Comparison of ENCODE assay signal across 15 cellular contexts in genomic region chr17:80706454-80706853, GRCh38.
A peak's percentile ranks its signal among the peaks of the same experiment; 100 is the strongest.
DNase-seq lines count a peak whose midpoint lies in the region; ATAC-seq and TF ChIP-seq lines count a peak whose summit lies in the region.
"Had no signal": no experiment of that assay in that cellular context is flagged by ENCODE, and none has a peak within 500 bp of the region (broad histone marks: within the 10 kb centered on the region; RNA-seq: fewer than 3 reads in every experiment).

No MANE protein-coding gene starts in this region.

- H3K36me3 Mint-ChIP-seq in CD8-positive, alpha-beta T cell, result peaks cover 28% of the 10 kb centered on the region

- peak overlapping the region; percentile 75 for H3K27ac Mint-ChIP-seq in CD8-positive, alpha-beta T cell
- H3K27ac Mint-ChIP-seq: activated B cell treated with CpG ODN at 0.5 μM for 24 hours; activated naive CD8-positive, alpha-beta T cell treated with anti-CD3 and anti-CD28 coated beads, Interleukin-2, amount 10 ng/mL, durations not matched to agents 7 days and 5 days had no signal

- BruUV-seq in Panc1 (replicated peaks; lab: Mats Ljungman, UMichigan), result no TSS peak

- peaks cover 73% of the 10 kb centered on the region for H3K4me1 Mint-ChIP-seq in CD8-positive, alpha-beta T cell (ENCODE audit: low read depth)

- no peak overlapping the region for H3K4me3 Mint-ChIP-seq in CD8-positive, alpha-beta T cell
- H3K4me3 Mint-ChIP-seq: activated B cell treated with CpG ODN at 0.5 μM for 24 hours; activated naive CD8-positive, alpha-beta T cell treated with anti-CD3 and anti-CD28 coated beads, Interleukin-2, amount 10 ng/mL, durations not matched to agents 7 days and 5 days had no signal

- DNase-seq in CD8-positive, alpha-beta T cell, result no peak
- no peak for DNase-seq in Panc1 (ENCODE audit: low read depth, low spot score)
- peak; percentile 44 for DNase-seq in foreskin melanocyte
- no peak for DNase-seq in MV-4-11 (lab: John Stamatoyannopoulos, UW)
- no peak for DNase-seq in effector CD8-positive, alpha-beta T cell (lab: John Stamatoyannopoulos, UW)
- DNase-seq in RKO (ENCODE audit: low spot score), result no peak
- DNase-seq: activated B cell treated with CpG ODN at 0.5 μM for 24 hours; activated naive CD8-positive, alpha-beta T cell treated with anti-CD3 and anti-CD28 coated beads, Interleukin-2, amount 10 ng/mL, durations not matched to agents 7 days and 5 days; KBM-7; NCI-H1694; OCI-M1 had no signal

- CTCF ChIA-PET in CD8-positive, alpha-beta T cell (lab: Charles Lee), result interaction anchor here (1.0 kb wide), 1 partner anchor 32 kb away, joined by 4 read pairs; no protein-coding TSS in a partner anchor
- CTCF ChIA-PET in Panc1 (lab: Charles Lee), result no interaction called here

- peak overlapping the region; percentile 35; the same call in 1 of the 2 replicates for H3K27ac ChIP-seq in 22Rv1
- H3K27ac ChIP-seq in CD8-positive, alpha-beta T cell (ENCODE audit: low read depth, low read length), result no peak overlapping the region
- H3K27ac ChIP-seq in Panc1 (ENCODE audit: low read length), result 0 out of 2 replicates have a peak overlapping the region, but pooled peaks have one; percentile 24
- H3K27ac ChIP-seq: BLaER1 treated with 17β-estradiol and CSF1 and Interleukin-3, amounts not matched to agents 10 nM and 100 nM; parathyroid adenoma had no signal

- POLR2A ChIA-PET in CD8-positive, alpha-beta T cell (lab: Charles Lee), result interaction anchor here (1.0 kb wide), 1 partner anchor 62 kb away, joined by 3 read pairs; no protein-coding TSS in a partner anchor
- POLR2A ChIA-PET in Panc1 (lab: Charles Lee), result no interaction called here

- peaks cover 8% of the 10 kb centered on the region for H3K9me3 Mint-ChIP-seq in CD8-positive, alpha-beta T cell

- TF ChIP-seq CTCF in 22Rv1 (IDR thresholded peaks at IDR 0.05) (no peak), Panc1 (IDR thresholded peaks at IDR 0.05) (no peak)
- no peak for TF ChIP-seq CTCF in CD8-positive, alpha-beta T cell (IDR thresholded peaks at IDR 0.05)

- no peaks in the 10 kb centered on the region for H3K27me3 Mint-ChIP-seq in CD8-positive, alpha-beta T cell (ENCODE audit: low read depth)
- H3K27me3 Mint-ChIP-seq: activated B cell treated with CpG ODN at 0.5 μM for 24 hours; activated naive CD8-positive, alpha-beta T cell treated with anti-CD3 and anti-CD28 coated beads, Interleukin-2, amount 10 ng/mL, durations not matched to agents 7 days and 5 days had no signal

- in situ Hi-C loops in Panc1 (cut with HindIII; ENCODE audit: low pct_unique_long_range_greater_than_20kb, low sequenced_read_pairs), result no loop called here

- ATAC-seq in CD8-positive, alpha-beta T cell, result no peak
- ATAC-seq in Panc1, result no peak; the same call in 1 of the 2 replicates
- ATAC-seq in GM21526 (IDR thresholded peaks at IDR 0.05; ENCODE audit: low FRiP score, unreplicated experiment), result no peak

- H3K36me3 ChIP-seq in CD8-positive, alpha-beta T cell (ENCODE audit: insufficient read depth, low read length), result no peaks in the 10 kb centered on the region
- no peaks in the 10 kb centered on the region for H3K36me3 ChIP-seq in Panc1 (ENCODE audit: control insufficient read depth, insufficient read depth, low read length)

- intact Hi-C loops in CD8-positive, alpha-beta T cell (cut with DNase I, micrococcal nuclease), result no loop called here
- intact Hi-C loops in Panc1 (cut with micrococcal nuclease; ENCODE audit: unreplicated experiment), result no loop called here

- H3K4me1 ChIP-seq in CD8-positive, alpha-beta T cell (ENCODE audit: insufficient read depth, low read length), result peaks cover 46% of the 10 kb centered on the region
- peaks cover 11% of the 10 kb centered on the region for H3K4me1 ChIP-seq in Panc1 (ENCODE audit: control insufficient read depth, insufficient read depth, low read length)
- H3K4me1 ChIP-seq: parathyroid adenoma had no signal

- H3K27me3 ChIP-seq in CD8-positive, alpha-beta T cell (ENCODE audit: insufficient read depth, low read length), result no peaks in the 10 kb centered on the region
- H3K27me3 ChIP-seq in Panc1 (ENCODE audit: control insufficient read depth, insufficient read depth, low read length), result no peaks in the 10 kb centered on the region
- H3K27me3 ChIP-seq: BLaER1 treated with 17β-estradiol and CSF1 and Interleukin-3, amounts not matched to agents 10 nM and 100 nM had no signal

- H3K9me3 ChIP-seq in CD8-positive, alpha-beta T cell (ENCODE audit: low read length), result no peaks in the 10 kb centered on the region
- no peaks in the 10 kb centered on the region for H3K9me3 ChIP-seq in Panc1 (ENCODE audit: control insufficient read depth, insufficient read depth, low read depth, low read length)
- H3K9me3 ChIP-seq: BLaER1 treated with 17β-estradiol and CSF1 and Interleukin-3, amounts not matched to agents 10 nM and 100 nM had no signal

- H3K4me3 ChIP-seq in CD8-positive, alpha-beta T cell (ENCODE audit: low read depth, low read length), result no peak overlapping the region
- H3K4me3 ChIP-seq in Panc1 (ENCODE audit: low read depth in 2 of 2, low read length in 2 of 2), result no peak overlapping the region
- H3K4me3 ChIP-seq: BLaER1 treated with 17β-estradiol and CSF1 and Interleukin-3, amounts not matched to agents 10 nM and 100 nM had no signal
